In genomic region chr1:213686003-213686582, GRCh38 we compare ENCODE assay signal across 23 cellular contexts.
"Had no signal": no experiment of that assay in that cellular context is flagged by ENCODE, and none has a peak within 500 bp of the region (broad histone marks: within the 10 kb centered on the region; RNA-seq: fewer than 3 reads in every experiment).

No MANE protein-coding gene starts in this region.

- H3K27ac ChIP-seq: gastroesophageal sphincter, neutrophil, right lobe of liver, thoracic aorta, uterus had no signal

- H3K4me1 ChIP-seq: gastroesophageal sphincter, uterus had no signal

- H3K9me3 ChIP-seq: gastroesophageal sphincter, neutrophil, right lobe of liver, thoracic aorta, uterus had no signal

- DNase-seq: activated B cell treated with CpG ODN at 0.5 μM for 24 hours; activated CD4-positive, alpha-beta T cell treated with anti-CD3 and anti-CD28 coated beads for 36 hours; activated CD8-positive, alpha-beta memory T cell treated with anti-CD3 and anti-CD28 coated beads, Interleukin-2, amount 10 ng/mL, durations not matched to agents 7 days and 5 days; activated CD8-positive, alpha-beta T cell treated with anti-CD3 and anti-CD28 coated beads, Interleukin-2, amount 10 ng/mL, durations not matched to agents 7 days and 5 days; activated naive CD8-positive, alpha-beta T cell treated with anti-CD3 and anti-CD28 coated beads, Interleukin-2, amount 50 U/mL, for 24 hours; activated T-cell treated with anti-CD3 and anti-CD28 coated beads, Interleukin-2, amount 50 U/mL, for 48 hours; amygdala; central memory CD4-positive, alpha-beta T cell; effector CD4-positive, alpha-beta T cell; head of caudate nucleus; hippocampal formation; kidney; naive B cell; nephron progenitor cell; right lobe of liver; stimulated activated CD4-positive, alpha-beta T cell treated with anti-CD3 and anti-CD28 coated beads, Interleukin-2, amount 100 ng/mL, for 48 hours; stimulated activated naive CD8-positive, alpha-beta T cell treated with anti-CD3 and anti-CD28 coated beads, Interleukin-15, Interleukin-2, amounts not matched to agents 100 U/mL and 50 U/mL, for 24 hours; T-cell; uterus had no signal

- H3K27me3 ChIP-seq: gastroesophageal sphincter, neutrophil, right lobe of liver, uterus had no signal

- H3K4me3 ChIP-seq: gastroesophageal sphincter, lung, right lobe of liver, thoracic aorta, uterus had no signal

- H3K36me3 ChIP-seq: gastroesophageal sphincter, neutrophil, right lobe of liver, thoracic aorta, uterus had no signal

- ATAC-seq: activated CD4-positive, alpha-beta T cell treated with anti-CD3 and anti-CD28 coated beads for 36 hours; activated CD8-positive, alpha-beta memory T cell treated with anti-CD3 and anti-CD28 coated beads, Interleukin-2, amount 10 ng/mL, durations not matched to agents 7 days and 5 days; activated CD8-positive, alpha-beta T cell treated with anti-CD3 and anti-CD28 coated beads, Interleukin-2, amount 10 ng/mL, durations not matched to agents 7 days and 5 days; activated naive CD8-positive, alpha-beta T cell treated with anti-CD3 and anti-CD28 coated beads, Interleukin-2, amount 50 U/mL, for 24 hours; gastroesophageal sphincter; stimulated activated naive CD8-positive, alpha-beta T cell treated with anti-CD3 and anti-CD28 coated beads, Interleukin-15, Interleukin-2, amounts not matched to agents 100 U/mL and 50 U/mL, for 24 hours; T-cell had no signal
